In genomic region chr2:43136862-43137261, GRCh38 we compare ENCODE assay signal across 9 cellular contexts.
A peak's percentile ranks its signal among the peaks of the same experiment; 100 is the strongest.
DNase-seq lines count a peak whose midpoint lies in the region; ATAC-seq lines count a peak whose summit lies in the region.
"Had no signal": no experiment of that assay in that cellular context is flagged by ENCODE, and none has a peak within 500 bp of the region (broad histone marks: within the 10 kb centered on the region; RNA-seq: fewer than 3 reads in every experiment).

No MANE protein-coding gene starts in this region.

- H3K36me3 Mint-ChIP-seq in activated CD4-positive, alpha-beta memory T cell treated with anti-CD3 and anti-CD28 coated beads for 36 hours: no peaks in the 10 kb centered on the region
- H3K36me3 Mint-ChIP-seq in effector memory CD8-positive, alpha-beta T cell (ENCODE audit: insufficient read depth): peaks cover 30% of the 10 kb centered on the region

- H3K27me3 Mint-ChIP-seq in activated CD4-positive, alpha-beta memory T cell treated with anti-CD3 and anti-CD28 coated beads for 36 hours: no peaks in the 10 kb centered on the region
- no peaks in the 10 kb centered on the region for H3K27me3 Mint-ChIP-seq in effector memory CD8-positive, alpha-beta T cell

- CTCF ChIA-PET in activated CD4-positive, alpha-beta memory T cell treated with anti-CD3 and anti-CD28 coated beads for 36 hours (lab: Charles Lee): interaction anchor here (0.7 to 17.8 kb wide), 5 partner anchors 9 to 93 kb away, joined by 3 to 419 read pairs (median 12); partner anchors contain the start of gene ZFP36L2

- peak; percentile 47 for ATAC-seq in GM21360 (IDR thresholded peaks at IDR 0.05; ENCODE audit: unreplicated experiment)
- ATAC-seq in effector memory CD8-positive, alpha-beta T cell (replicated peaks): peak; percentile 71

- H3K4me1 Mint-ChIP-seq in activated CD4-positive, alpha-beta memory T cell treated with anti-CD3 and anti-CD28 coated beads for 36 hours (ENCODE audit: low read depth): peaks cover 83% of the 10 kb centered on the region
- H3K4me1 Mint-ChIP-seq in effector memory CD8-positive, alpha-beta T cell (ENCODE audit: low read depth in 2 of 2): peaks cover 65 to 74% of the 10 kb centered on the region in 2 donors

- H3K4me3 Mint-ChIP-seq in activated CD4-positive, alpha-beta memory T cell treated with anti-CD3 and anti-CD28 coated beads for 36 hours: peak overlapping the region; percentile 3
- H3K4me3 Mint-ChIP-seq in effector memory CD8-positive, alpha-beta T cell: peak overlapping the region; percentile 76 to 77

- no peaks in the 10 kb centered on the region for H3K9me3 Mint-ChIP-seq in activated CD4-positive, alpha-beta memory T cell treated with anti-CD3 and anti-CD28 coated beads for 36 hours
- H3K9me3 Mint-ChIP-seq in effector memory CD8-positive, alpha-beta T cell: no peaks in the 10 kb centered on the region
- H3K9me3 Mint-ChIP-seq: neural crest cell had no signal

- peak; percentile 88 for DNase-seq in activated CD4-positive, alpha-beta memory T cell treated with anti-CD3 and anti-CD28 coated beads for 36 hours
- peak; percentile 74 to 77 (median 75) for DNase-seq in effector memory CD8-positive, alpha-beta T cell
- peak in 2 of 3 experiments; percentile 59 to 72 for DNase-seq in stimulated activated CD4-positive, alpha-beta T cell treated with anti-CD3 and anti-CD28 coated beads, TNF-alpha, amount 100 ng/mL, for 4 hours (ENCODE audit: low read depth in 3 of 3)
- no peak for DNase-seq in NCI-H446 (lab: John Stamatoyannopoulos, UW)
- DNase-seq in SIG-M5 treated with dmso at 0.1 percent for 504 hours (lab: John Stamatoyannopoulos, UW; ENCODE audit: unreplicated experiment): no peak
- no peak for DNase-seq in head of caudate nucleus
- no peak for DNase-seq in SW 1271 (lab: John Stamatoyannopoulos, UW)

- peak overlapping the region; percentile 80 for H3K27ac Mint-ChIP-seq in activated CD4-positive, alpha-beta memory T cell treated with anti-CD3 and anti-CD28 coated beads for 36 hours
- H3K27ac Mint-ChIP-seq in effector memory CD8-positive, alpha-beta T cell: peak overlapping the region; percentile 94 to 100

- POLR2A ChIA-PET in activated CD4-positive, alpha-beta memory T cell treated with anti-CD3 and anti-CD28 coated beads for 36 hours (lab: Charles Lee): interaction anchor here (13.4 kb wide), 1 partner anchor 87 kb away, joined by 283 read pairs; the partner anchor contains the start of gene ZFP36L2

- intact Hi-C loops in activated CD4-positive, alpha-beta memory T cell treated with anti-CD3 and anti-CD28 coated beads for 36 hours (cut with micrococcal nuclease): loop anchor here (1.0 kb wide), 2 partner anchors 12 to 22 kb away; no protein-coding TSS in a partner anchor
- intact Hi-C loops in head of caudate nucleus (cut with DNase I): no loop called here

Comparison
In these comparisons a context has a peak if more than half of its experiments do, and no peak if none do; other contexts are left out.
1. DNase-seq: peak in activated CD4-positive, alpha-beta memory T cell treated with anti-CD3 and anti-CD28 coated beads for 36 hours (single experiment), effector memory CD8-positive, alpha-beta T cell (3 of 3) and stimulated activated CD4-positive, alpha-beta T cell treated with anti-CD3 and anti-CD28 coated beads, TNF-alpha, amount 100 ng/mL, for 4 hours (2 of 3); none in NCI-H446 (0 of 2), SIG-M5 treated with dmso at 0.1 percent for 504 hours (single experiment), head of caudate nucleus (0 of 42) and SW 1271 (0 of 2).